Comparison of ENCODE assay signal across 15 cellular contexts in genomic region chr6:13666194-13667105, GRCh38. TPM values are rescaled to one million over a fixed set of nuclear protein-coding genes. Genes with fewer than 3 reads are reported as not detected.
DNase-seq lines count a peak whose midpoint lies in the region; ATAC-seq and TF ChIP-seq lines count a peak whose summit lies in the region.
"Had no signal": no experiment of that assay in that cellular context is flagged by ENCODE, and none has a peak within 500 bp of the region (broad histone marks: within the 10 kb centered on the region; RNA-seq: fewer than 3 reads in every experiment).

No MANE protein-coding gene starts in this region.

- peak; percentile 20 for TF ChIP-seq POLR2A in erythroblast (IDR thresholded peaks at IDR 0.05; ENCODE audit: low read length)

- CTCF ChIA-PET in T-cell (lab: Charles Lee) = interaction anchor here in 1 of 2 donors (0.6 kb wide), 1 partner anchor 59 kb away, joined by 5 read pairs; no protein-coding TSS in a partner anchor

- no peaks in the 10 kb centered on the region for H3K27me3 Mint-ChIP-seq in activated naive CD4-positive, alpha-beta T cell treated with anti-CD3 and anti-CD28 coated beads, Interleukin-2, amount 50 U/mL, for 24 hours
- no peaks in the 10 kb centered on the region for H3K27me3 Mint-ChIP-seq in T-cell
- no peaks in the 10 kb centered on the region for H3K27me3 Mint-ChIP-seq in type B pancreatic cell

- H3K27ac Mint-ChIP-seq in activated naive CD4-positive, alpha-beta T cell treated with anti-CD3 and anti-CD28 coated beads, Interleukin-2, amount 50 U/mL, for 24 hours = peak overlapping the region; percentile 30
- H3K27ac Mint-ChIP-seq in T-cell = no peak overlapping the region
- peak overlapping the region; percentile 67 for H3K27ac Mint-ChIP-seq in type B pancreatic cell

- DNase-seq in activated naive CD4-positive, alpha-beta T cell treated with anti-CD3 and anti-CD28 coated beads, Interleukin-2, amount 50 U/mL, for 16 hours = no peak
- peak in 1 of 34 experiments; percentile 10 for DNase-seq in T-cell
- DNase-seq in erythroblast (lab: John Stamatoyannopoulos, UW) = peak; percentile 74 to 83
- no peak for DNase-seq in type B pancreatic cell (ENCODE audit: extremely low spot score, unreplicated experiment)
- DNase-seq in NCI-H1092 treated with DMSO at 0.1 percent for 48 hours (lab: John Stamatoyannopoulos, UW) = no peak
- DNase-seq in putamen (ENCODE audit: low spot score) = no peak
- DNase-seq: activated gamma-delta T cell treated with Interleukin-2 at 50 U/mL for 16 hours; EL; H7; NCI-H1092; NCI-H510A; stimulated activated CD4-positive, alpha-beta T cell treated with anti-CD3 and anti-CD28 coated beads, Interleukin-4, amount 100 ng/mL, for 1 hour; stomach had no signal

- ATAC-seq in T-cell (replicated peaks in 1 of 4) (peak in 1 of 4 experiments; percentile 61), HG03095 (IDR thresholded peaks at IDR 0.05; ENCODE audit: unreplicated experiment) (no peak)

- H3K4me3 Mint-ChIP-seq in activated naive CD4-positive, alpha-beta T cell treated with anti-CD3 and anti-CD28 coated beads, Interleukin-2, amount 50 U/mL, for 24 hours = peak overlapping the region; percentile 31
- H3K4me3 Mint-ChIP-seq in T-cell (peak overlapping the region in 2 of 3 donors; percentile 2 to 22), type B pancreatic cell (peak overlapping the region; percentile 13)

- no peak for TF ChIP-seq CTCF in type B pancreatic cell (conservative IDR thresholded peaks at IDR 0.05)

- H3K4me1 Mint-ChIP-seq in activated naive CD4-positive, alpha-beta T cell treated with anti-CD3 and anti-CD28 coated beads, Interleukin-2, amount 50 U/mL, for 24 hours = peaks cover 94% of the 10 kb centered on the region
- H3K4me1 Mint-ChIP-seq in T-cell = peaks cover 89 to 94% (median 91%) of the 10 kb centered on the region in 3 donors
- peaks cover 16% of the 10 kb centered on the region for H3K4me1 Mint-ChIP-seq in type B pancreatic cell (ENCODE audit: unreplicated experiment)

- H3K36me3 Mint-ChIP-seq in activated naive CD4-positive, alpha-beta T cell treated with anti-CD3 and anti-CD28 coated beads, Interleukin-2, amount 50 U/mL, for 24 hours = peaks cover 8% of the 10 kb centered on the region
- H3K36me3 Mint-ChIP-seq in T-cell (peaks cover 3% of the 10 kb centered on the region), type B pancreatic cell (peaks cover 20% of the 10 kb centered on the region)

- H3K9me3 Mint-ChIP-seq in activated naive CD4-positive, alpha-beta T cell treated with anti-CD3 and anti-CD28 coated beads, Interleukin-2, amount 50 U/mL, for 24 hours = no peaks in the 10 kb centered on the region
- H3K9me3 Mint-ChIP-seq in T-cell (no peaks in the 10 kb centered on the region), type B pancreatic cell (peaks cover 9% of the 10 kb centered on the region)

- POLR2A ChIA-PET in T-cell (lab: Charles Lee) = no interaction called here

RNA-seq across cellular contexts. Expression of gene RANBP9, which starts 45.2 kb away (rescaled TPM):
- total RNA-seq in T-cell (10 to 100 TPM; 44.9 to 59.4 (median 46.8) TPM), type B pancreatic cell (ENCODE audit: low replicate concordance) (40.4 and 43.4 TPM in 2 replicates)

RNA-seq across cellular contexts. Expression of gene NOL7, which starts 51.3 kb away (rescaled TPM):
- 10 to 100 TPM; 46.9 to 62.3 (median 59.3) TPM for total RNA-seq in T-cell
- total RNA-seq in type B pancreatic cell (ENCODE audit: low replicate concordance) = 53.8 and 55.1 TPM in 2 replicates

Comparison
In these comparisons a context has a peak if more than half of its experiments do, and no peak if none do; other contexts are left out.
1. H3K27ac Mint-ChIP-seq: peak in activated naive CD4-positive, alpha-beta T cell treated with anti-CD3 and anti-CD28 coated beads, Interleukin-2, amount 50 U/mL, for 24 hours (single experiment) and type B pancreatic cell (single experiment); none in T-cell (0 of 2).
2. DNase-seq: peak in erythroblast (2 of 2); none in activated naive CD4-positive, alpha-beta T cell treated with anti-CD3 and anti-CD28 coated beads, Interleukin-2, amount 50 U/mL, for 16 hours (single experiment), type B pancreatic cell (single experiment), NCI-H1092 treated with DMSO at 0.1 percent for 48 hours (single experiment) and putamen (single experiment).
3. Peak in every context shown above with its lines, with median percentiles within 50 percentile points of each other: H3K4me3 Mint-ChIP-seq.